Comparison of ENCODE assay signal across 2 cellular contexts in genomic region chr7:116633131-116633988, GRCh38.
TF ChIP-seq lines count a peak whose summit lies in the region.

No MANE protein-coding gene starts in this region.

TF ChIP-seq in SK-N-SH, 30 proteins besides CTCF, POLR2A, EP300 and RAD21 (continued from another document):
- TF ChIP-seq, protein P1, sequence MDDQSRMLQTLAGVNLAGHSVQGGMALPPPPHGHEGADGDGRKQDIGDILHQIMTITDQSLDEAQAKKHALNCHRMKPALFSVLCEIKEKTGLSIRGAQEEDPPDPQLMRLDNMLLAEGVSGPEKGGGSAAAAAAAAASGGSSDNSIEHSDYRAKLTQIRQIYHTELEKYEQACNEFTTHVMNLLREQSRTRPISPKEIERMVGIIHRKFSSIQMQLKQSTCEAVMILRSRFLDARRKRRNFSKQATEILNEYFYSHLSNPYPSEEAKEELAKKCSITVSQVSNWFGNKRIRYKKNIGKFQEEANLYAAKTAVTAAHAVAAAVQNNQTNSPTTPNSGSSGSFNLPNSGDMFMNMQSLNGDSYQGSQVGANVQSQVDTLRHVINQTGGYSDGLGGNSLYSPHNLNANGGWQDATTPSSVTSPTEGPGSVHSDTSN (IDR thresholded peaks at IDR 0.05), result 0 out of 2 replicates have a peak, but pooled peaks have one; percentile 23

TF ChIP-seq in SK-N-SH treated with all-trans-retinoic acid at 6 μM for 48 hours, 23 proteins besides CTCF, POLR2A, EP300 and RAD21 (continued from another document):
- TF ChIP-seq, protein P2, sequence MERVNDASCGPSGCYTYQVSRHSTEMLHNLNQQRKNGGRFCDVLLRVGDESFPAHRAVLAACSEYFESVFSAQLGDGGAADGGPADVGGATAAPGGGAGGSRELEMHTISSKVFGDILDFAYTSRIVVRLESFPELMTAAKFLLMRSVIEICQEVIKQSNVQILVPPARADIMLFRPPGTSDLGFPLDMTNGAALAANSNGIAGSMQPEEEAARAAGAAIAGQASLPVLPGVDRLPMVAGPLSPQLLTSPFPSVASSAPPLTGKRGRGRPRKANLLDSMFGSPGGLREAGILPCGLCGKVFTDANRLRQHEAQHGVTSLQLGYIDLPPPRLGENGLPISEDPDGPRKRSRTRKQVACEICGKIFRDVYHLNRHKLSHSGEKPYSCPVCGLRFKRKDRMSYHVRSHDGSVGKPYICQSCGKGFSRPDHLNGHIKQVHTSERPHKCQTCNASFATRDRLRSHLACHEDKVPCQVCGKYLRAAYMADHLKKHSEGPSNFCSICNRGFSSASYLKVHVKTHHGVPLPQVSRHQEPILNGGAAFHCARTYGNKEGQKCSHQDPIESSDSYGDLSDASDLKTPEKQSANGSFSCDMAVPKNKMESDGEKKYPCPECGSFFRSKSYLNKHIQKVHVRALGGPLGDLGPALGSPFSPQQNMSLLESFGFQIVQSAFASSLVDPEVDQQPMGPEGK (CRISPR knock-in tag; IDR thresholded peaks at IDR 0.05; ENCODE audit: borderline replicate concordance), result no peak
- TF ChIP-seq ZC3H10 (CRISPR knock-in tag; IDR thresholded peaks at IDR 0.05), result no peak
- no peak for TF ChIP-seq ZNF70 (CRISPR knock-in tag; IDR thresholded peaks at IDR 0.05)
- TF ChIP-seq, protein P3, sequence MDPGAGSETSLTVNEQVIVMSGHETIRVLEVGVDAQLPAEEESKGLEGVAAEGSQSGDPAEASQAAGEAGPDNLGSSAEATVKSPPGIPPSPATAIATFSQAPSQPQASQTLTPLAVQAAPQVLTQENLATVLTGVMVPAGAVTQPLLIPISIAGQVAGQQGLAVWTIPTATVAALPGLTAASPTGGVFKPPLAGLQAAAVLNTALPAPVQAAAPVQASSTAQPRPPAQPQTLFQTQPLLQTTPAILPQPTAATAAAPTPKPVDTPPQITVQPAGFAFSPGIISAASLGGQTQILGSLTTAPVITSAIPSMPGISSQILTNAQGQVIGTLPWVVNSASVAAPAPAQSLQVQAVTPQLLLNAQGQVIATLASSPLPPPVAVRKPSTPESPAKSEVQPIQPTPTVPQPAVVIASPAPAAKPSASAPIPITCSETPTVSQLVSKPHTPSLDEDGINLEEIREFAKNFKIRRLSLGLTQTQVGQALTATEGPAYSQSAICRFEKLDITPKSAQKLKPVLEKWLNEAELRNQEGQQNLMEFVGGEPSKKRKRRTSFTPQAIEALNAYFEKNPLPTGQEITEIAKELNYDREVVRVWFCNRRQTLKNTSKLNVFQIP (CRISPR knock-in tag; IDR thresholded peaks at IDR 0.05; ENCODE audit: borderline replicate concordance, low read depth), result no peak
- TF ChIP-seq, protein P4, sequence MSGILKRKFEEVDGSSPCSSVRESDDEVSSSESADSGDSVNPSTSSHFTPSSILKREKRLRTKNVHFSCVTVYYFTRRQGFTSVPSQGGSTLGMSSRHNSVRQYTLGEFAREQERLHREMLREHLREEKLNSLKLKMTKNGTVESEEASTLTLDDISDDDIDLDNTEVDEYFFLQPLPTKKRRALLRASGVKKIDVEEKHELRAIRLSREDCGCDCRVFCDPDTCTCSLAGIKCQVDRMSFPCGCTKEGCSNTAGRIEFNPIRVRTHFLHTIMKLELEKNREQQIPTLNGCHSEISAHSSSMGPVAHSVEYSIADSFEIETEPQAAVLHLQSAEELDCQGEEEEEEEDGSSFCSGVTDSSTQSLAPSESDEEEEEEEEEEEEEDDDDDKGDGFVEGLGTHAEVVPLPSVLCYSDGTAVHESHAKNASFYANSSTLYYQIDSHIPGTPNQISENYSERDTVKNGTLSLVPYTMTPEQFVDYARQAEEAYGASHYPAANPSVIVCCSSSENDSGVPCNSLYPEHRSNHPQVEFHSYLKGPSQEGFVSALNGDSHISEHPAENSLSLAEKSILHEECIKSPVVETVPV (CRISPR knock-in tag; IDR thresholded peaks at IDR 0.05), result no peak
- TF ChIP-seq ZFP3 (CRISPR knock-in tag; IDR thresholded peaks at IDR 0.05), result no peak
- TF ChIP-seq SNAI2 (CRISPR knock-in tag; IDR thresholded peaks at IDR 0.05), result no peak
- no peak for TF ChIP-seq PPARA (CRISPR knock-in tag; IDR thresholded peaks at IDR 0.05; ENCODE audit: borderline replicate concordance)
- TF ChIP-seq ZFP30 (CRISPR knock-in tag; IDR thresholded peaks at IDR 0.05), result no peak
